16 cellular contexts compared by ENCODE assay signal in the genomic region with DNA sequence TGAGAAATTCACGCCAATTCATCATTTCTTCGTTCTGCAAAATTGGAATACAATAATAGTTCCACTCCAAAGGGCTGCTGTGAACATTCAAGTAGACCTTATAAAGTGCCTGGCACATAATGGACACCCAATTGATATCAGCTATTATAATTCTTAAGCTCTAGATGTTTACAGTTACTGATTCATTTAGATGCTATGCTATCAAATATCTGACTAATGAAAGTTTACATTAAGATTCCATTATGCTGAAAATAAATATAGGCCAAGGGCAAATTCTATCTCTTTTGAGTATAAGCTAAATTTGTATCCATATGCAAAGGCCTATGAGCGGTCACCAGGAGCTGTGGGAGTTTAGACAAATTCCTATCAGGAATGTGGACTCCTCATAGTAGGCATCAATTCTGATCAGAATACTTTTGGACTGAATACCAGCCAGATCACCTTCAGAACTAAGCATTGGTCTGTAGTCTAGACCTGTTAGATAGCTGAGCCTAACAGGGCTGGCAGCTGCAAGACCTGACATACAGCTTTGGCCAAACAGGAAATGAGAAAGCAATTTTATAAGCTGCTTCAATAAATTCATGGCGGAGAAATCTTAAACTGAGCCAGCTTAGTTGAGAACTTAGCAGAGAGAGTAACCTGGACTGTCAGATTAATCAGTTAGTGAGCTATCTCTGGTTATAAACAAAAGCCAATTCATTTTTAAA.
DNase-seq lines count a peak whose midpoint lies in the region; ATAC-seq and TF ChIP-seq lines count a peak whose summit lies in the region.
"Had no signal": no experiment of that assay in that cellular context is flagged by ENCODE, and none has a peak within 500 bp of the region (broad histone marks: within the 10 kb centered on the region; RNA-seq: fewer than 3 reads in every experiment).

No MANE protein-coding gene starts in this region.

- no peak for TF ChIP-seq POLR2A in breast epithelium (IDR thresholded peaks at IDR 0.05)
- no peak for TF ChIP-seq POLR2A in right lobe of liver (IDR thresholded peaks at IDR 0.05)

- peaks cover 3% of the 10 kb centered on the region for H3K4me1 ChIP-seq in mammary epithelial cell (ENCODE audit: insufficient read depth, low read length)
- no peaks in the 10 kb centered on the region for H3K4me1 ChIP-seq in breast epithelium
- peaks cover 9% of the 10 kb centered on the region for H3K4me1 ChIP-seq in RWPE2 (ENCODE audit: insufficient read depth, poor library complexity, severe bottlenecking)
- no peaks in the 10 kb centered on the region for H3K4me1 ChIP-seq in right lobe of liver
- H3K4me1 ChIP-seq: BE2C had no signal

- TF ChIP-seq CTCF in mammary epithelial cell (conservative IDR thresholded peaks at IDR 0.05 in 1 of 2, IDR thresholded peaks at IDR 0.05 in 1 of 2; ENCODE audit: extremely low read depth in 1 of 2, insufficient read depth in 1 of 2, low read depth in 1 of 2, low read length in 2 of 2) = no peak
- no peak for TF ChIP-seq CTCF in breast epithelium (IDR thresholded peaks at IDR 0.05)
- TF ChIP-seq CTCF in LNCaP clone FGC (IDR thresholded peaks at IDR 0.05; ENCODE audit: control insufficient read depth, extremely low read depth, insufficient read depth) = no peak
- no peak for TF ChIP-seq CTCF in RWPE2 (IDR thresholded peaks at IDR 0.05; ENCODE audit: poor library complexity, severe bottlenecking)
- no peak for TF ChIP-seq CTCF in right lobe of liver (IDR thresholded peaks at IDR 0.05)

- dilution Hi-C loops in mammary epithelial cell (cut with HindIII; ENCODE audit: low sequenced_read_pairs) = no loop called here

- H3K4me3 ChIP-seq in mammary epithelial cell (replicated peaks in 1 of 3; ENCODE audit: insufficient read depth in 1 of 3, low read depth in 2 of 3, low read length in 3 of 3) (no peak overlapping the region), breast epithelium (no peak overlapping the region), LNCaP clone FGC (ENCODE audit: low read depth, low read length) (no peak overlapping the region), RWPE2 (ENCODE audit: severe bottlenecking) (no peak overlapping the region), right lobe of liver (no peak overlapping the region)

- in situ Hi-C loops in mammary epithelial cell (cut with MboI; ENCODE audit: low sequenced_read_pairs in 2 of 2) = no loop called here

- DNase-seq in mammary epithelial cell (no peak), breast epithelium (ENCODE audit: low spot score in 2 of 2) (no peak), LNCaP clone FGC (ENCODE audit: low read depth) (peak; percentile 34), RWPE2 (ENCODE audit: low spot score) (no peak), SIG-M5 treated with dmso at 0.1 percent for 504 hours (lab: John Stamatoyannopoulos, UW; ENCODE audit: unreplicated experiment) (no peak), right lobe of liver (no peak)
- DNase-seq: BE2C; CD8-positive, alpha-beta T cell; H9; MV-4-11; NCI-H1694; NCI-H2171; NCI-H524 treated with DMSO at 0.1 percent for 48 hours; Right ventricle myocardium superior had no signal

- H3K79me2 ChIP-seq in mammary epithelial cell (ENCODE audit: insufficient read depth, low read length) = no peaks in the 10 kb centered on the region

- CTCF ChIA-PET in mammary epithelial cell (lab: Charles Lee; ENCODE audit: low non-redundant PET) = no interaction called here

- no peak overlapping the region for H3K9ac ChIP-seq in mammary epithelial cell (ENCODE audit: insufficient read depth, low read length)

- WGBS in mammary epithelial cell (ENCODE audit: low coverage, missing lambda C conversion rate) = 73% methylated on average over 4 of the region's 4 CpGs
- WGBS in right lobe of liver (ENCODE audit: insufficient coverage, low coverage, low lambda C conversion rate, missing lambda C conversion rate) = 63% methylated on average over 4 of the region's 4 CpGs

- no TSS peak for BruUV-seq in mammary epithelial cell (replicated peaks; lab: Mats Ljungman, UMichigan)

- no peaks in the 10 kb centered on the region for H4K20me1 ChIP-seq in mammary epithelial cell (ENCODE audit: insufficient read depth, low read length)

- H2AFZ ChIP-seq in mammary epithelial cell (ENCODE audit: low read depth, low read length) = peak overlapping the region; percentile 66

- H3K27me3 ChIP-seq in mammary epithelial cell (ENCODE audit: insufficient read depth, low read length) = no peaks in the 10 kb centered on the region
- H3K27me3 ChIP-seq in breast epithelium = peaks cover 0 to 8% of the 10 kb centered on the region in 2 donors
- no peaks in the 10 kb centered on the region for H3K27me3 ChIP-seq in RWPE2 (ENCODE audit: insufficient read depth, poor library complexity, severe bottlenecking)
- no peaks in the 10 kb centered on the region for H3K27me3 ChIP-seq in right lobe of liver
- H3K27me3 ChIP-seq: BE2C had no signal

- H3K27ac ChIP-seq in mammary epithelial cell (ENCODE audit: insufficient read depth, low read depth, low read length) (no peak overlapping the region), breast epithelium (no peak overlapping the region), RWPE2 (ENCODE audit: poor library complexity, severe bottlenecking) (peak overlapping the region; percentile 60), right lobe of liver (no peak overlapping the region)

- H3K9me3 ChIP-seq in mammary epithelial cell (replicated peaks; ENCODE audit: insufficient read depth, low read length) (no peaks in the 10 kb centered on the region), breast epithelium (no peaks in the 10 kb centered on the region), RWPE2 (ENCODE audit: severe bottlenecking) (no peaks in the 10 kb centered on the region), right lobe of liver (no peaks in the 10 kb centered on the region)
- H3K9me3 ChIP-seq: BE2C had no signal

- H3K4me2 ChIP-seq in mammary epithelial cell (ENCODE audit: insufficient read depth, low read depth, low read length) = peak overlapping the region; percentile 20

- peak; percentile 84 for ATAC-seq in RWPE2 (ENCODE audit: low read depth)
- ATAC-seq in HG03095 (IDR thresholded peaks at IDR 0.05; ENCODE audit: unreplicated experiment) = no peak
- no peak for ATAC-seq in right lobe of liver
- ATAC-seq: CD8-positive, alpha-beta T cell; Panc1 had no signal

- H3K36me3 ChIP-seq in mammary epithelial cell (ENCODE audit: insufficient read depth, low read length) (no peaks in the 10 kb centered on the region), breast epithelium (no peaks in the 10 kb centered on the region), RWPE2 (ENCODE audit: low read depth) (no peaks in the 10 kb centered on the region), right lobe of liver (no peaks in the 10 kb centered on the region)
- H3K36me3 ChIP-seq: BE2C had no signal

- intact Hi-C loops in mammary epithelial cell (cut with micrococcal nuclease) = no loop called here
- intact Hi-C loops in breast epithelium (cut with DNase I; ENCODE audit: low total_unique reads) = no loop called here
- intact Hi-C loops in right lobe of liver (cut with DNase I) = no loop called here
